1 cellular context compared by ENCODE assay signal in genomic region chr11:64502634-64503033, GRCh38.
A peak's percentile ranks its signal among the peaks of the same experiment; 100 is the strongest.
TF ChIP-seq lines count a peak whose summit lies in the region.

No MANE protein-coding gene starts in this region.

TF ChIP-seq in SK-N-SH, 30 proteins besides CTCF, POLR2A, EP300 and RAD21 (continued from another document):
- TF ChIP-seq NFIC (IDR thresholded peaks at IDR 0.05; ENCODE audit: borderline replicate concordance) (no peak), CHD2 (IDR thresholded peaks at IDR 0.05; ENCODE audit: low read length, partially characterized antibody) (peak; percentile 58), MXI1 (IDR thresholded peaks at IDR 0.05; ENCODE audit: low read depth, low read length) (peak; percentile 16; the same call in 1 of the 2 replicates), USF1 (IDR thresholded peaks at IDR 0.05; ENCODE audit: borderline replicate concordance, low read depth) (no peak), TEAD4 (IDR thresholded peaks at IDR 0.05; ENCODE audit: borderline replicate concordance, insufficient read depth) (no peak), EZH2phosphoT487 (IDR thresholded peaks at IDR 0.05; ENCODE audit: borderline replicate concordance, low read depth) (no peak)
